8 cellular contexts compared by ENCODE assay signal in the genomic region with DNA sequence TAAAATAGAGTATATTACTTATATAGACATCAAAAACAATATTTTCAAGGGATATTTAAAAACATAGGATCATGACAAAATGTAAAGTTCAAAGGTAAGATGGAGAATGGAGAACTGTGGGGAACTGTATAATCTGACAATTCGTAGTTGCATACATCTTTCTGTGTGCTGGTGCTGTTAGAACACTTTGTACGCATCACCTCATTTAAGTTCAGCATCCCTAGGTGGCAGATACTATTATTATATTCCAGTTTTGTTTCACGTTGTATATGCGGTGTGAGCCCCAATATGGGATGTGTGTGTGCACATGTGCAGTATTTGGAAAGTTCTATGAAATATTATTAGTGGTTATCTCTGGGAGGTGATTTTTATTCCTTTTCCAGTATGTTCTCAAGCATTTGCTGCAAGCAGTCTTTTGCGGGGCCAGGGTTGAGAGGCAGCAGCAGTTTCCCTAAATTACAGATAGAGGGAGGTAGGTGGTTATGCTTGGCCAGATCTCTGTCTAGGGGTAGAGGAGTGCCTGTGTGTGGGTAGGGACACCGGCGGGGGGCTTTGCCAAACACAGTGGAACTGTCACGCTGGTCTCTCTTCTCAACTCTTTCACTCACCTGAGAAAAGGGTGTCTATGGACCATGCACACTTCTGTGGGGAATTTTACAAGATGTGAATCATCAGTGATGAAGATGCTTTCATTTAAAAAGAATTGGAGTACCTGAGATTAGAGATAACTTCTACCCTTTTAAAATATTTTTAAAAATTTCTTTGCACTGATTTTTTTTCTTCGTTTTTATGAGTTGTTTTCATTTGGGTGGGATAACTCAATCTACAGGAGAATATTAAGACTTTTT. TPM values are rescaled to one million over a fixed set of nuclear protein-coding genes. Genes with fewer than 3 reads are reported as not detected.
A peak's percentile ranks its signal among the peaks of the same experiment; 100 is the strongest.
DNase-seq lines count a peak whose midpoint lies in the region; ATAC-seq and TF ChIP-seq lines count a peak whose summit lies in the region.

No MANE protein-coding gene starts in this region.

- H3K9ac ChIP-seq in MM.1S (ENCODE audit: low read length): no peak overlapping the region
- H3K9ac ChIP-seq in fibroblast of lung (ENCODE audit: insufficient read depth, low read length): no peak overlapping the region

- H3K9me3 ChIP-seq in MM.1S (replicated peaks; ENCODE audit: insufficient read depth, low read length) (no peaks in the 10 kb centered on the region), fibroblast of lung (ENCODE audit: control insufficient read depth, insufficient read depth, low read depth, low read length) (no peaks in the 10 kb centered on the region)

- peak overlapping the region; percentile 20 for H3K27ac Mint-ChIP-seq in activated B cell treated with CpG ODN at 0.5 μM for 24 hours
- no peak overlapping the region for H3K27ac Mint-ChIP-seq in osteocyte (ENCODE audit: unreplicated experiment)

- POLR2A ChIA-PET in activated B cell treated with CpG ODN at 0.5 μM for 24 hours (lab: Charles Lee): interaction anchor here (0.7 kb wide), 1 partner anchor 116 kb away, joined by 3 read pairs; no protein-coding TSS in a partner anchor

- ATAC-seq in GM18870 (IDR thresholded peaks at IDR 0.05; ENCODE audit: unreplicated experiment): peak; percentile 75
- ATAC-seq in activated B cell treated with CpG ODN at 0.5 μM for 24 hours (ENCODE audit: low read depth): peak; percentile 96
- ATAC-seq in GM18520 (IDR thresholded peaks at IDR 0.05; ENCODE audit: unreplicated experiment): no peak
- ATAC-seq in GM19467 (IDR thresholded peaks at IDR 0.05; ENCODE audit: unreplicated experiment): no peak

- no peaks in the 10 kb centered on the region for H3K79me2 ChIP-seq in MM.1S (ENCODE audit: low read length)
- H3K79me2 ChIP-seq in fibroblast of lung (ENCODE audit: control insufficient read depth, insufficient read depth, low read length): no peaks in the 10 kb centered on the region

- no peak overlapping the region for H3K4me3 ChIP-seq in MM.1S (ENCODE audit: low read length)
- H3K4me3 ChIP-seq in fibroblast of lung (replicated peaks in 1 of 4; ENCODE audit: control extremely low read depth in 1 of 4, insufficient read depth in 1 of 4, low read depth in 3 of 4, low read length in 4 of 4): no peak overlapping the region

- H3K27me3 Mint-ChIP-seq in activated B cell treated with CpG ODN at 0.5 μM for 24 hours: no peaks in the 10 kb centered on the region
- no peaks in the 10 kb centered on the region for H3K27me3 Mint-ChIP-seq in osteocyte (ENCODE audit: unreplicated experiment)

- H4K20me1 ChIP-seq in MM.1S (ENCODE audit: insufficient read depth, low read length) (no peaks in the 10 kb centered on the region), fibroblast of lung (ENCODE audit: control insufficient read depth, extremely low read depth, insufficient read depth, low read length) (no peaks in the 10 kb centered on the region)

- H3F3A ChIP-seq in MM.1S (ENCODE audit: insufficient read depth, low read length): no peaks in the 10 kb centered on the region

- H3K4me2 ChIP-seq in MM.1S (ENCODE audit: low read depth, low read length) (no peak overlapping the region), fibroblast of lung (ENCODE audit: extremely low read depth, insufficient read depth, low read length) (no peak overlapping the region)

- H2AFZ ChIP-seq in MM.1S (ENCODE audit: low read length): no peak overlapping the region
- no peak overlapping the region for H2AFZ ChIP-seq in fibroblast of lung (ENCODE audit: low read length)

- H3K9me3 Mint-ChIP-seq in activated B cell treated with CpG ODN at 0.5 μM for 24 hours (no peaks in the 10 kb centered on the region), osteocyte (ENCODE audit: unreplicated experiment) (no peaks in the 10 kb centered on the region)

- H3K9me2 ChIP-seq in MM.1S (replicated peaks; ENCODE audit: insufficient read depth, low read length): no peaks in the 10 kb centered on the region

- intact Hi-C loops in activated B cell treated with CpG ODN at 0.5 μM for 24 hours (cut with micrococcal nuclease): loop anchor here (1.0 kb wide), 4 partner anchors 65 to 547 kb away; no protein-coding TSS in a partner anchor

- H3K36me3 Mint-ChIP-seq in activated B cell treated with CpG ODN at 0.5 μM for 24 hours (ENCODE audit: low read depth) (no peaks in the 10 kb centered on the region), osteocyte (ENCODE audit: unreplicated experiment) (no peaks in the 10 kb centered on the region)

- H3K4me3 Mint-ChIP-seq in activated B cell treated with CpG ODN at 0.5 μM for 24 hours (no peak overlapping the region), osteocyte (ENCODE audit: unreplicated experiment) (no peak overlapping the region)

- peak; percentile 48 for TF ChIP-seq CTCF in MM.1S (IDR thresholded peaks at IDR 0.05; ENCODE audit: low read length)
- TF ChIP-seq CTCF in activated B cell treated with CpG ODN at 0.5 μM for 24 hours (IDR thresholded peaks at IDR 0.05): no peak
- TF ChIP-seq CTCF in fibroblast of lung (conservative IDR thresholded peaks at IDR 0.05 in 1 of 2, IDR thresholded peaks at IDR 0.05 in 1 of 2; ENCODE audit: low read depth in 1 of 2, low read length in 2 of 2): peak; percentile 73 to 84
- peak; percentile 72 for TF ChIP-seq CTCF in osteocyte (IDR thresholded peaks at IDR 0.05)

- H3K27ac ChIP-seq in MM.1S (ENCODE audit: low read length): no peak overlapping the region
- H3K27ac ChIP-seq in fibroblast of lung (ENCODE audit: insufficient read depth, low read length): no peak overlapping the region

- no peaks in the 10 kb centered on the region for H3K4me1 ChIP-seq in MM.1S (ENCODE audit: low read length)
- no peaks in the 10 kb centered on the region for H3K4me1 ChIP-seq in fibroblast of lung (ENCODE audit: control insufficient read depth, extremely low read depth, insufficient read depth, low read length)

- CTCF ChIA-PET in activated B cell treated with CpG ODN at 0.5 μM for 24 hours (lab: Charles Lee): interaction anchor here (1.2 kb wide), 1 partner anchor 124 kb away, joined by 6 read pairs; no protein-coding TSS in a partner anchor

- peaks cover 15% of the 10 kb centered on the region for H3K4me1 Mint-ChIP-seq in activated B cell treated with CpG ODN at 0.5 μM for 24 hours
- peaks cover 2% of the 10 kb centered on the region for H3K4me1 Mint-ChIP-seq in osteocyte (ENCODE audit: unreplicated experiment)

- H3K27me3 ChIP-seq in MM.1S (replicated peaks; ENCODE audit: insufficient read depth, low read length) (no peaks in the 10 kb centered on the region), fibroblast of lung (ENCODE audit: control insufficient read depth, insufficient read depth, low read length) (no peaks in the 10 kb centered on the region)

- DNase-seq in AML-193 (lab: John Stamatoyannopoulos, UW) (peak; percentile 73 to 85), MM.1S (peak; percentile 35), activated B cell treated with CpG ODN at 0.5 μM for 24 hours (no peak), fibroblast of lung (ENCODE audit: low read depth in 2 of 2) (peak; percentile 31 to 61), osteocyte (ENCODE audit: extremely low spot score, unreplicated experiment) (no peak)

- H3K36me3 ChIP-seq in MM.1S (replicated peaks; ENCODE audit: insufficient read depth, low read length) (no peaks in the 10 kb centered on the region), fibroblast of lung (ENCODE audit: control insufficient read depth, insufficient read depth, low read length) (no peaks in the 10 kb centered on the region)

RNA-seq across cellular contexts. Expression of gene ALOX5AP, which starts 55.6 kb away (rescaled TPM):
- 59.7 and 66.4 TPM in 2 replicates for total RNA-seq in activated B cell treated with CpG ODN at 0.5 μM for 24 hours
- total RNA-seq in fibroblast of lung: 0.17 TPM in 1 of 2 replicates, not detected in the other
- 0.25 and 0.36 TPM in 2 replicates for polyA plus RNA-seq in fibroblast of lung
- 0.25 TPM in 1 of 2 replicates, not detected in the other for polyA plus RNA-seq in fibroblast of lung (2012)
- not detected in 2 replicates for polyA minus RNA-seq in fibroblast of lung (ENCODE audit: low replicate concordance)
- not detected in 2 replicates for total RNA-seq in osteocyte

Comparison
In these comparisons a context has a peak if more than half of its experiments do, and no peak if none do; other contexts are left out.
1. DNase-seq: peak in AML-193 (2 of 2), MM.1S (single experiment) and fibroblast of lung (2 of 2); none in activated B cell treated with CpG ODN at 0.5 μM for 24 hours (single experiment) and osteocyte (single experiment).
2. ATAC-seq: peak in GM18870 (single experiment) and activated B cell treated with CpG ODN at 0.5 μM for 24 hours (single experiment); none in GM18520 (single experiment) and GM19467 (single experiment).
3. RNA of gene ALOX5AP, which starts 55.6 kb away (total RNA-seq): 59.7 to 66.4 TPM in activated B cell treated with CpG ODN at 0.5 μM for 24 hours; 0.17 TPM in fibroblast of lung and not detected in osteocyte; every median in the first group is over 10 times any median in the second.